8 cellular contexts compared by ENCODE assay signal in the genomic region with DNA sequence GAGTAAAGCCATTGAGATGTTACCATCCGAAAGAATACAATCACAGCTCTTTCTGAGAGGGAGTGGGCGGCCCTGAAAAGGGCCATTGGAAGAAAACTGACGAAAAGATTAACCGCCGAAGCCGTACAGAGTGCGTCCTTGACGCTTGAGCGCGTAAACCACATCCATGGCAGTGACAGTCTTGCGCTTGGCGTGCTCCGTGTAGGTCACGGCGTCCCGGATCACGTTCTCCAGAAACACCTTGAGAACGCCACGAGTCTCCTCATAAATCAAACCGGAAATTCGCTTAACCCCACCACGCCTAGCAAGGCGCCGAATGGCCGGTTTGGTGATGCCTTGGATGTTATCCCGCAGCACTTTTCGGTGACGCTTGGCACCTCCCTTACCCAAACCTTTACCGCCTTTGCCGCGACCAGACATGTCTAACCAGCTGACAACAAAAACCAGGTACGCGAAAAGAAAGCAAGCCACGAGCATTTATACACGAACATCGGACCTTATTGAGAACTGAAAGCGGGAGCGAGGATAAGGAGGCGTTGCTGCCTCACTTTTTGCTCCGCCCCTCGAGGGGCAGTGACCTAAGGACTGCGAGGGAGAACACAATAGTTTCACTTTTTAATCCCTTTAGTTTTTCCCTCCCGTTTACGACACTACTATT.
DNase-seq lines count a peak whose midpoint lies in the region; ATAC-seq and TF ChIP-seq lines count a peak whose summit lies in the region.

No MANE protein-coding gene starts in this region.

- peak overlapping the region; percentile 42 for H3K4me3 ChIP-seq in lower leg skin (ENCODE audit: low read depth, poor library complexity, severe bottlenecking)

- peak in 1 of 2 donors; percentile 87 for TF ChIP-seq POLR2A in lower leg skin (IDR thresholded peaks at IDR 0.05)

- DNase-seq in C1 segment of cervical spinal cord (lab: John Stamatoyannopoulos, UW) (peak; percentile 14 to 92 (median 74)), NCI-H774 (lab: John Stamatoyannopoulos, UW) (peak; percentile 96), dermis blood vessel endothelial cell (peak; percentile 93), lower leg skin (ENCODE audit: low spot score in 2 of 2) (peak; percentile 96 to 97)
- DNase-seq in activated CD4-positive, alpha-beta T cell treated with anti-CD3 and anti-CD28 coated beads, Interleukin-2, amount 50 U/mL, for 4 hours = peak; percentile 90 to 91
- DNase-seq in stimulated activated CD4-positive, alpha-beta T cell treated with anti-CD3 and anti-CD28 coated beads, TNF-alpha, amount 100 ng/mL, for 24 hours (ENCODE audit: low read depth in 3 of 3) = peak; percentile 87 to 89 (median 88)

- TF ChIP-seq CTCF in lower leg skin (IDR thresholded peaks at IDR 0.05) = no peak

- peak; percentile 41 for ATAC-seq in GM19397 (IDR thresholded peaks at IDR 0.05; ENCODE audit: unreplicated experiment)
- ATAC-seq in HG03558 (IDR thresholded peaks at IDR 0.05; ENCODE audit: extremely low read depth, unreplicated experiment) = peak; percentile 23

- intact Hi-C loops in lower leg skin (cut with DNase I; ENCODE audit: low total_unique reads) = no loop called here

- 1% methylated on average over 38 to 44 of the region's 44 CpGs for WGBS in lower leg skin, 2 donors

Comparison
In these comparisons a context has a peak if more than half of its experiments do, and no peak if none do; other contexts are left out.
1. Peak in every context shown above with its lines: DNase-seq, ATAC-seq and H3K4me3 ChIP-seq.